ENCODE assay signal across 1 cellular context in the genomic region with DNA sequence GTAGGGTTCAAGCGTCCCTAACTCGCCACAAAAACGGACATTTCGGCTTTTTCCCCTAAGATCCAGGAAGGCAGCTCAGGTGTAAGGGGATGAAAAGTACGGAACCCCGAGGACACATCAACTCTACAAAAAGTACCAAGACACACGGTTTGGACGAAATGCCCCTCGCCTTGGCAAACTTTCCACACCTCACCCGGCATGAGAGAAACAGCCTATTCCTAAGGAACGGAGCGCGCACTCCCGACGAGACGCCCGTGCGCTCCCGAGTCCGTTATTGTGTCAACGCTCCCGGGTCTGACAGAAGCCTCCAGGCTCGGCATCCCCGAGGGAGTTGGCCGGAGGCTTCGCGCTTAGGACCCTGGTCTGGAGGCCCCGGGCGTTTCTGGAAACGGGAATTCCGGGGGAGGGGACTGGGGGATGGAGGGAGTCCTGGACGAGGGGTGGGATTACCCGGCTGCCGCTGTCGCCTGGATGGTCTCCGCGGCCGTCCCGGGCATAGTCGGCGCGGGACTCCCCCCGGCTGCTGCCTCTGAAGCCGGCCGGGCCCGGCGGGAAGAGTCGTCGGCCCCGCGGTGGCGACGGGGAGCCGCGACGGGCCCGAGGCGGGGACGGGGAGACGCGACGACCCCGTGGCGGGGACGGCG.
TF ChIP-seq lines count a peak whose summit lies in the region.

No MANE protein-coding gene starts in this region.

TF ChIP-seq in HepG2, 621 proteins besides CTCF, POLR2A, EP300 and RAD21 (continued from another document and continues in another):
- TF ChIP-seq, protein P1, sequence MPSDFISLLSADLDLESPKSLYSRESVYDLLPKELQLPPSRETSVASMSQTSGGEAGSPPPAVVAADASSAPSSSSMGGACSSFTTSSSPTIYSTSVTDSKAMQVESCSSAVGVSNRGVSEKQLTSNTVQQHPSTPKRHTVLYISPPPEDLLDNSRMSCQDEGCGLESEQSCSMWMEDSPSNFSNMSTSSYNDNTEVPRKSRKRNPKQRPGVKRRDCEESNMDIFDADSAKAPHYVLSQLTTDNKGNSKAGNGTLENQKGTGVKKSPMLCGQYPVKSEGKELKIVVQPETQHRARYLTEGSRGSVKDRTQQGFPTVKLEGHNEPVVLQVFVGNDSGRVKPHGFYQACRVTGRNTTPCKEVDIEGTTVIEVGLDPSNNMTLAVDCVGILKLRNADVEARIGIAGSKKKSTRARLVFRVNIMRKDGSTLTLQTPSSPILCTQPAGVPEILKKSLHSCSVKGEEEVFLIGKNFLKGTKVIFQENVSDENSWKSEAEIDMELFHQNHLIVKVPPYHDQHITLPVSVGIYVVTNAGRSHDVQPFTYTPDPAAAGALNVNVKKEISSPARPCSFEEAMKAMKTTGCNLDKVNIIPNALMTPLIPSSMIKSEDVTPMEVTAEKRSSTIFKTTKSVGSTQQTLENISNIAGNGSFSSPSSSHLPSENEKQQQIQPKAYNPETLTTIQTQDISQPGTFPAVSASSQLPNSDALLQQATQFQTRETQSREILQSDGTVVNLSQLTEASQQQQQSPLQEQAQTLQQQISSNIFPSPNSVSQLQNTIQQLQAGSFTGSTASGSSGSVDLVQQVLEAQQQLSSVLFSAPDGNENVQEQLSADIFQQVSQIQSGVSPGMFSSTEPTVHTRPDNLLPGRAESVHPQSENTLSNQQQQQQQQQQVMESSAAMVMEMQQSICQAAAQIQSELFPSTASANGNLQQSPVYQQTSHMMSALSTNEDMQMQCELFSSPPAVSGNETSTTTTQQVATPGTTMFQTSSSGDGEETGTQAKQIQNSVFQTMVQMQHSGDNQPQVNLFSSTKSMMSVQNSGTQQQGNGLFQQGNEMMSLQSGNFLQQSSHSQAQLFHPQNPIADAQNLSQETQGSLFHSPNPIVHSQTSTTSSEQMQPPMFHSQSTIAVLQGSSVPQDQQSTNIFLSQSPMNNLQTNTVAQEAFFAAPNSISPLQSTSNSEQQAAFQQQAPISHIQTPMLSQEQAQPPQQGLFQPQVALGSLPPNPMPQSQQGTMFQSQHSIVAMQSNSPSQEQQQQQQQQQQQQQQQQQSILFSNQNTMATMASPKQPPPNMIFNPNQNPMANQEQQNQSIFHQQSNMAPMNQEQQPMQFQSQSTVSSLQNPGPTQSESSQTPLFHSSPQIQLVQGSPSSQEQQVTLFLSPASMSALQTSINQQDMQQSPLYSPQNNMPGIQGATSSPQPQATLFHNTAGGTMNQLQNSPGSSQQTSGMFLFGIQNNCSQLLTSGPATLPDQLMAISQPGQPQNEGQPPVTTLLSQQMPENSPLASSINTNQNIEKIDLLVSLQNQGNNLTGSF (CRISPR knock-in tag; IDR thresholded peaks at IDR 0.05), result no peak; the same call in 1 of the 2 replicates
- TF ChIP-seq, protein P2, sequence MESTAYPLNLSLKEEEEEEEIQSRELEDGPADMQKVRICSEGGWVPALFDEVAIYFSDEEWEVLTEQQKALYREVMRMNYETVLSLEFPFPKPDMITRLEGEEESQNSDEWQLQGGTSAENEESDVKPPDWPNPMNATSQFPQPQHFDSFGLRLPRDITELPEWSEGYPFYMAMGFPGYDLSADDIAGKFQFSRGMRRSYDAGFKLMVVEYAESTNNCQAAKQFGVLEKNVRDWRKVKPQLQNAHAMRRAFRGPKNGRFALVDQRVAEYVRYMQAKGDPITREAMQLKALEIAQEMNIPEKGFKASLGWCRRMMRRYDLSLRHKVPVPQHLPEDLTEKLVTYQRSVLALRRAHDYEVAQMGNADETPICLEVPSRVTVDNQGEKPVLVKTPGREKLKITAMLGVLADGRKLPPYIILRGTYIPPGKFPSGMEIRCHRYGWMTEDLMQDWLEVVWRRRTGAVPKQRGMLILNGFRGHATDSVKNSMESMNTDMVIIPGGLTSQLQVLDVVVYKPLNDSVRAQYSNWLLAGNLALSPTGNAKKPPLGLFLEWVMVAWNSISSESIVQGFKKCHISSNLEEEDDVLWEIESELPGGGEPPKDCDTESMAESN (CRISPR knock-in tag; conservative IDR thresholded peaks at IDR 0.05), result no peak
- TF ChIP-seq BRD4 (CRISPR knock-in tag; IDR thresholded peaks at IDR 0.05) (peak; percentile 52; the same call in 1 of the 2 replicates), ZFP1 (CRISPR knock-in tag; IDR thresholded peaks at IDR 0.05) (no peak), ZNF660 (CRISPR knock-in tag; IDR thresholded peaks at IDR 0.05; ENCODE audit: borderline replicate concordance, low read depth) (no peak), ZNF263 (CRISPR knock-in tag; IDR thresholded peaks at IDR 0.05) (0 out of 2 replicates have a peak, but pooled peaks have one; percentile 5), ZNF510 (CRISPR knock-in tag; IDR thresholded peaks at IDR 0.05; ENCODE audit: low read depth) (no peak), ZMAT3 (CRISPR knock-in tag; conservative IDR thresholded peaks at IDR 0.05) (no peak), ZNF121 (CRISPR knock-in tag; IDR thresholded peaks at IDR 0.05) (no peak), ZBTB3 (CRISPR knock-in tag; IDR thresholded peaks at IDR 0.05; ENCODE audit: borderline replicate concordance, low read depth) (no peak), FOSL2 (CRISPR knock-in tag; IDR thresholded peaks at IDR 0.05) (no peak), ZNF34 (CRISPR knock-in tag; IDR thresholded peaks at IDR 0.05; ENCODE audit: borderline replicate concordance) (no peak), KLF16 (CRISPR knock-in tag; IDR thresholded peaks at IDR 0.05) (0 out of 4 replicates have a peak, but pooled peaks of 1 of the 2 experiments have one; percentile 22), ELF4 (CRISPR knock-in tag; IDR thresholded peaks at IDR 0.05; ENCODE audit: borderline replicate concordance) (no peak), CHD2 (IDR thresholded peaks at IDR 0.05; ENCODE audit: low read depth, low read length) (no peak), ZNF10 (CRISPR knock-in tag; IDR thresholded peaks at IDR 0.05; ENCODE audit: borderline replicate concordance, low read depth) (no peak), STAT5B (CRISPR knock-in tag; IDR thresholded peaks at IDR 0.05) (no peak), MAFG (CRISPR knock-in tag; IDR thresholded peaks at IDR 0.05) (no peak), U2AF1 (optimal IDR thresholded peaks at IDR 0.05; ENCODE audit: low read depth, low read length) (no peak), SP5 (CRISPR knock-in tag; IDR thresholded peaks at IDR 0.05; ENCODE audit: borderline replicate concordance, low read depth) (peak; percentile 29; the same call in 1 of the 2 replicates), PHF8 (CRISPR knock-in tag; IDR thresholded peaks at IDR 0.05) (peak; percentile 55; the same call in 1 of the 2 replicates), YEATS2 (CRISPR knock-in tag; IDR thresholded peaks at IDR 0.05; ENCODE audit: borderline replicate concordance) (no peak), ZNF530 (CRISPR knock-in tag; IDR thresholded peaks at IDR 0.05; ENCODE audit: low read depth) (no peak), MBD4 (IDR thresholded peaks at IDR 0.05; ENCODE audit: borderline replicate concordance, low read length) (no peak), ZNF652 (CRISPR knock-in tag; IDR thresholded peaks at IDR 0.05; ENCODE audit: borderline replicate concordance, low read depth) (no peak), SIN3B (IDR thresholded peaks at IDR 0.05; ENCODE audit: low read length) (no peak), ZMYM4 (CRISPR knock-in tag; IDR thresholded peaks at IDR 0.05) (peak; percentile 34; the same call in 1 of the 2 replicates), HNRNPK (IDR thresholded peaks at IDR 0.05; ENCODE audit: low read depth, low read length, poor library complexity, severe bottlenecking) (peak; percentile 34), GTF2F1 (IDR thresholded peaks at IDR 0.05; ENCODE audit: low read length) (no peak), GATAD2A (CRISPR knock-in tag; IDR thresholded peaks at IDR 0.05) (peak; percentile 47; the same call in 1 of the 2 replicates), TP53 (CRISPR knock-in tag; conservative IDR thresholded peaks at IDR 0.05) (no peak), GABPB1 (CRISPR knock-in tag; IDR thresholded peaks at IDR 0.05) (peak; percentile 40; the same call in 1 of the 2 replicates), ZNF432 (CRISPR knock-in tag; IDR thresholded peaks at IDR 0.05; ENCODE audit: borderline replicate concordance) (no peak), TEAD3 (CRISPR knock-in tag; optimal IDR thresholded peaks at IDR 0.05; ENCODE audit: borderline replicate concordance) (no peak), ZNF225 (CRISPR knock-in tag; IDR thresholded peaks at IDR 0.05) (no peak), ZNF3 (CRISPR knock-in tag; IDR thresholded peaks at IDR 0.05) (no peak), ZNF333 (CRISPR knock-in tag; IDR thresholded peaks at IDR 0.05; ENCODE audit: borderline replicate concordance) (no peak; the same call in 1 of the 2 replicates), SP4 (CRISPR knock-in tag; IDR thresholded peaks at IDR 0.05) (no peak), HMG20B (CRISPR knock-in tag; conservative IDR thresholded peaks at IDR 0.05) (no peak), MTA1 (CRISPR knock-in tag; IDR thresholded peaks at IDR 0.05; ENCODE audit: borderline replicate concordance) (no peak), ISX (CRISPR knock-in tag; conservative IDR thresholded peaks at IDR 0.05) (no peak), ZNF282 (IDR thresholded peaks at IDR 0.05; ENCODE audit: partially characterized antibody) (no peak), TBL1XR1 (IDR thresholded peaks at IDR 0.05; ENCODE audit: borderline replicate concordance, low read length, partially characterized antibody) (no peak)
- TF ChIP-seq, protein P3, sequence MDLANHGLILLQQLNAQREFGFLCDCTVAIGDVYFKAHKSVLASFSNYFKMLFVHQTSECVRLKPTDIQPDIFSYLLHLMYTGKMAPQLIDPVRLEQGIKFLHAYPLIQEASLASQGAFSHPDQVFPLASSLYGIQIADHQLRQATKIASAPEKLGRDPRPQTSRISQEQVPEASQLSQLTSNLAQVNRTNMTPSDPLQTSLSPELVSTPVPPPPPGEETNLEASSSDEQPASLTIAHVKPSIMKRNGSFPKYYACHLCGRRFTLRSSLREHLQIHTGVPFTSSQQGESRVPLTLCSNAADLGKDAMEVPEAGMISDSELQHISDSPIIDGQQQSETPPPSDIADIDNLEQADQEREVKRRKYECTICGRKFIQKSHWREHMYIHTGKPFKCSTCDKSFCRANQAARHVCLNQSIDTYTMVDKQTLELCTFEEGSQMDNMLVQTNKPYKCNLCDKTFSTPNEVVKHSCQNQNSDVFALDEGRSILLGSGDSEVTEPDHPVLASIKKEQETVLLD (CRISPR knock-in tag; IDR thresholded peaks at IDR 0.05; ENCODE audit: low read depth), result no peak
- TF ChIP-seq, protein P4, sequence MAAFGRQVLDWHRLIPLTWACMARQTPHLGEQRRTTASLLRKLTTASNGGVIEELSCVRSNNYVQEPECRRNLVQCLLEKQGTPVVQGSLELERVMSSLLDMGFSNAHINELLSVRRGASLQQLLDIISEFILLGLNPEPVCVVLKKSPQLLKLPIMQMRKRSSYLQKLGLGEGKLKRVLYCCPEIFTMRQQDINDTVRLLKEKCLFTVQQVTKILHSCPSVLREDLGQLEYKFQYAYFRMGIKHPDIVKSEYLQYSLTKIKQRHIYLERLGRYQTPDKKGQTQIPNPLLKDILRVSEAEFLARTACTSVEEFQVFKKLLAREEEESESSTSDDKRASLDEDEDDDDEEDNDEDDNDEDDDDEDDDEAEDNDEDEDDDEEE (CRISPR knock-in tag; IDR thresholded peaks at IDR 0.05), result peak; percentile 89; the same call in 1 of the 2 replicates
- TF ChIP-seq, protein P5, sequence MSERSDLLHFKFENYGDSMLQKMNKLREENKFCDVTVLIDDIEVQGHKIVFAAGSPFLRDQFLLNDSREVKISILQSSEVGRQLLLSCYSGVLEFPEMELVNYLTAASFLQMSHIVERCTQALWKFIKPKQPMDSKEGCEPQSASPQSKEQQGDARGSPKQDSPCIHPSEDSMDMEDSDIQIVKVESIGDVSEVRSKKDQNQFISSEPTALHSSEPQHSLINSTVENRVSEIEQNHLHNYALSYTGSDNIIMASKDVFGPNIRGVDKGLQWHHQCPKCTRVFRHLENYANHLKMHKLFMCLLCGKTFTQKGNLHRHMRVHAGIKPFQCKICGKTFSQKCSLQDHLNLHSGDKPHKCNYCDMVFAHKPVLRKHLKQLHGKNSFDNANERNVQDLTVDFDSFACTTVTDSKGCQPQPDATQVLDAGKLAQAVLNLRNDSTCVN (CRISPR knock-in tag; IDR thresholded peaks at IDR 0.05; ENCODE audit: borderline replicate concordance), result no peak
- TF ChIP-seq, protein P6, sequence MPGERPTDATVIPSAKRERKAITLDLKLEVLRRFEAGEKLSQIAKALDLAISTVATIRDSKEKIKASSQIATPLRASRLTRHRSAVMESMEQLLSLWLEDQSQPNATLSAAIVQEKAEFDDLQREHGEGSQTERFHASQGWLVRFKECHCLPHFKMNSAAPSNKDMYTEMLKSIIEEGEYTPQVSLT (CRISPR knock-in tag; IDR thresholded peaks at IDR 0.05; ENCODE audit: borderline replicate concordance, low read depth), result no peak
- TF ChIP-seq, protein P7, sequence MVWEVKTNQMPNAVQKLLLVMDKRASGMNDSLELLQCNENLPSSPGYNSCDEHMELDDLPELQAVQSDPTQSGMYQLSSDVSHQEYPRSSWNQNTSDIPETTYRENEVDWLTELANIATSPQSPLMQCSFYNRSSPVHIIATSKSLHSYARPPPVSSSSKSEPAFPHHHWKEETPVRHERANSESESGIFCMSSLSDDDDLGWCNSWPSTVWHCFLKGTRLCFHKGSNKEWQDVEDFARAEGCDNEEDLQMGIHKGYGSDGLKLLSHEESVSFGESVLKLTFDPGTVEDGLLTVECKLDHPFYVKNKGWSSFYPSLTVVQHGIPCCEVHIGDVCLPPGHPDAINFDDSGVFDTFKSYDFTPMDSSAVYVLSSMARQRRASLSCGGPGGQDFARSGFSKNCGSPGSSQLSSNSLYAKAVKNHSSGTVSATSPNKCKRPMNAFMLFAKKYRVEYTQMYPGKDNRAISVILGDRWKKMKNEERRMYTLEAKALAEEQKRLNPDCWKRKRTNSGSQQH (CRISPR knock-in tag; IDR thresholded peaks at IDR 0.05; ENCODE audit: low read depth), result 0 out of 2 replicates have a peak, but pooled peaks have one; percentile 63
- TF ChIP-seq, protein P8, sequence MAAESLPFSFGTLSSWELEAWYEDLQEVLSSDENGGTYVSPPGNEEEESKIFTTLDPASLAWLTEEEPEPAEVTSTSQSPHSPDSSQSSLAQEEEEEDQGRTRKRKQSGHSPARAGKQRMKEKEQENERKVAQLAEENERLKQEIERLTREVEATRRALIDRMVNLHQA (CRISPR knock-in tag; IDR thresholded peaks at IDR 0.05), result no peak
- TF ChIP-seq, protein P9, sequence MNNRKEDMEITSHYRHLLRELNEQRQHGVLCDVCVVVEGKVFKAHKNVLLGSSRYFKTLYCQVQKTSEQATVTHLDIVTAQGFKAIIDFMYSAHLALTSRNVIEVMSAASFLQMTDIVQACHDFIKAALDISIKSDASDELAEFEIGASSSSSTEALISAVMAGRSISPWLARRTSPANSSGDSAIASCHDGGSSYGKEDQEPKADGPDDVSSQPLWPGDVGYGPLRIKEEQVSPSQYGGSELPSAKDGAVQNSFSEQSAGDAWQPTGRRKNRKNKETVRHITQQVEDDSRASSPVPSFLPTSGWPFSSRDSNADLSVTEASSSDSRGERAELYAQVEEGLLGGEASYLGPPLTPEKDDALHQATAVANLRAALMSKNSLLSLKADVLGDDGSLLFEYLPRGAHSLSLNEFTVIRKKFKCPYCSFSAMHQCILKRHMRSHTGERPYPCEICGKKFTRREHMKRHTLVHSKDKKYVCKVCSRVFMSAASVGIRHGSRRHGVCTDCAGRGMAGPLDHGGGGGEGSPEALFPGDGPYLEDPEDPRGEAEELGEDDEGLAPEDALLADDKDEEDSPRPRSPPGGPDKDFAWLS (CRISPR knock-in tag; IDR thresholded peaks at IDR 0.05; ENCODE audit: borderline replicate concordance), result no peak
- TF ChIP-seq, protein P10, sequence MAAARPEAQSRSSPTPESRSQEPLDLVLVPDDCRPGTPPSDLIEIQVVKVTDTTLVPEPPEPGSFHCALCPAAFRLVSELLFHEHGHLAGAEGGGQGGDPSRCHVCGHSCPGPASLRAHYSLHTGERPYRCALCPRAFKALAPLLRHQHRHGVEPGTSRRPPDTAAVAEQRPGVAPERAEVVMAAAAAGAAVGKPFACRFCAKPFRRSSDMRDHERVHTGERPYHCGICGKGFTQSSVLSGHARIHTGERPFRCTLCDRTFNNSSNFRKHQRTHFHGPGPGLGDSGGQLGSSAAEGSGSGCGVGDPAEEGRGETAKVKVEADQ (CRISPR knock-in tag; IDR thresholded peaks at IDR 0.05; ENCODE audit: borderline replicate concordance), result no peak
